1 cellular context compared by ENCODE assay signal in genomic region chr13:43797869-43798268, GRCh38.
TF ChIP-seq lines count a peak whose summit lies in the region.

No MANE protein-coding gene starts in this region.

TF ChIP-seq in SK-N-SH treated with all-trans-retinoic acid at 6 μM for 48 hours, 23 proteins besides CTCF, POLR2A, EP300 and RAD21 (continued from another document):
- TF ChIP-seq OSR1 (CRISPR knock-in tag; IDR thresholded peaks at IDR 0.05): no peak
- no peak for TF ChIP-seq ZNF565 (CRISPR knock-in tag; conservative IDR thresholded peaks at IDR 0.05; ENCODE audit: low read depth)
- TF ChIP-seq CREB5 (CRISPR knock-in tag; IDR thresholded peaks at IDR 0.05; ENCODE audit: low read depth): no peak
- TF ChIP-seq TSHZ2 (CRISPR knock-in tag; IDR thresholded peaks at IDR 0.05): no peak
